8 cellular contexts compared by ENCODE assay signal in genomic region chr13:43880451-43880850, GRCh38. TPM values are rescaled to one million over a fixed set of nuclear protein-coding genes. Genes with fewer than 3 reads are reported as not detected.
A peak's percentile ranks its signal among the peaks of the same experiment; 100 is the strongest.
DNase-seq lines count a peak whose midpoint lies in the region; ATAC-seq and TF ChIP-seq lines count a peak whose summit lies in the region.

No MANE protein-coding gene starts in this region.

- intact Hi-C loops in adrenal gland (cut with DNase I) (no loop called here), testis (cut with DNase I; ENCODE audit: low total_unique reads) (no loop called here)

- H3K27me3 ChIP-seq in adrenal gland (no peaks in the 10 kb centered on the region), testis (no peaks in the 10 kb centered on the region), MM.1S (replicated peaks; ENCODE audit: insufficient read depth, low read length) (no peaks in the 10 kb centered on the region)

- H3K79me2 ChIP-seq in MM.1S (ENCODE audit: low read length): no peaks in the 10 kb centered on the region

- H3K9me3 ChIP-seq in adrenal gland (replicated peaks in 1 of 3) (no peaks in the 10 kb centered on the region), testis (no peaks in the 10 kb centered on the region), MM.1S (replicated peaks; ENCODE audit: insufficient read depth, low read length) (no peaks in the 10 kb centered on the region)

- no peaks in the 10 kb centered on the region for H3K9me2 ChIP-seq in MM.1S (replicated peaks; ENCODE audit: insufficient read depth, low read length)

- peaks cover 5% of the 10 kb centered on the region for H3K27me3 Mint-ChIP-seq in activated T-cell treated with anti-CD3 and anti-CD28 coated beads, Interleukin-2, amount 50 U/mL, for 4 hours (ENCODE audit: low read depth)

- H3K4me2 ChIP-seq in MM.1S (ENCODE audit: low read depth, low read length): no peak overlapping the region

- no peaks in the 10 kb centered on the region for H4K20me1 ChIP-seq in MM.1S (ENCODE audit: insufficient read depth, low read length)

- ATAC-seq in activated T-cell treated with anti-CD3 and anti-CD28 coated beads, Interleukin-2, amount 50 U/mL, for 4 hours: no peak
- ATAC-seq in GM18867 (IDR thresholded peaks at IDR 0.05; ENCODE audit: unreplicated experiment): no peak

- peak overlapping the region in 3 of 5 donors; percentile 96 to 99 (median 98) for H3K27ac ChIP-seq in adrenal gland
- H3K27ac ChIP-seq in testis: peak overlapping the region in 1 of 2 donors; percentile 97
- H3K27ac ChIP-seq in MM.1S (ENCODE audit: low read length): no peak overlapping the region

- H3K36me3 Mint-ChIP-seq in activated T-cell treated with anti-CD3 and anti-CD28 coated beads, Interleukin-2, amount 50 U/mL, for 4 hours (ENCODE audit: insufficient read depth): peaks cover 2% of the 10 kb centered on the region

- H3K9me3 Mint-ChIP-seq in activated T-cell treated with anti-CD3 and anti-CD28 coated beads, Interleukin-2, amount 50 U/mL, for 4 hours: no peaks in the 10 kb centered on the region

- peaks cover 27% of the 10 kb centered on the region for H3K4me1 Mint-ChIP-seq in activated T-cell treated with anti-CD3 and anti-CD28 coated beads, Interleukin-2, amount 50 U/mL, for 4 hours (ENCODE audit: low read depth)

- H2AFZ ChIP-seq in MM.1S (ENCODE audit: low read length): no peak overlapping the region

- no peaks in the 10 kb centered on the region for H3K36me3 ChIP-seq in adrenal gland (replicated peaks in 1 of 2)
- H3K36me3 ChIP-seq in testis (ENCODE audit: low read depth, missing control alignments): no peaks in the 10 kb centered on the region
- no peaks in the 10 kb centered on the region for H3K36me3 ChIP-seq in MM.1S (replicated peaks; ENCODE audit: insufficient read depth, low read length)

- 38 to 56% (median 52%) methylated on average over 9 of the region's 9 CpGs for whole genome bisulfite sequencing in adrenal gland, 4 donors
- 37 to 52% methylated on average over 9 of the region's 9 CpGs for WGBS in testis, 2 donors

- no peak for DNase-seq in activated T-cell treated with anti-CD3 and anti-CD28 coated beads, Interleukin-2, amount 50 U/mL, for 4 hours
- DNase-seq in activated T-cell treated with anti-CD3 and anti-CD28 coated beads for 4 hours (no peak), adrenal gland (no peak), left kidney (ENCODE audit: low read depth, low spot score) (peak; percentile 20), testis (no peak), HuH-7.5 (ENCODE audit: low spot score) (no peak), MM.1S (no peak)

- H3K4me1 ChIP-seq in adrenal gland (replicated peaks in 1 of 2): peaks cover 11 to 23% of the 10 kb centered on the region in 2 donors
- H3K4me1 ChIP-seq in testis: peaks cover 5% of the 10 kb centered on the region
- peaks cover 9% of the 10 kb centered on the region for H3K4me1 ChIP-seq in MM.1S (ENCODE audit: low read length)

- TF ChIP-seq POLR2A in adrenal gland (IDR thresholded peaks at IDR 0.05) (no peak), testis (IDR thresholded peaks at IDR 0.05) (no peak)

- peak in 3 of 6 experiments; percentile 8 to 21 (median 17) for TF ChIP-seq CTCF in adrenal gland (IDR thresholded peaks at IDR 0.05)
- no peak for TF ChIP-seq CTCF in testis (IDR thresholded peaks at IDR 0.05)
- no peak for TF ChIP-seq CTCF in MM.1S (IDR thresholded peaks at IDR 0.05; ENCODE audit: low read length)

- H3K9ac ChIP-seq in MM.1S (ENCODE audit: low read length): no peak overlapping the region

- H3K4me3 Mint-ChIP-seq in activated T-cell treated with anti-CD3 and anti-CD28 coated beads, Interleukin-2, amount 50 U/mL, for 4 hours: peak overlapping the region; percentile 88

- no peaks in the 10 kb centered on the region for H3F3A ChIP-seq in MM.1S (ENCODE audit: insufficient read depth, low read length)

- H3K4me3 ChIP-seq in adrenal gland (peak overlapping the region in 1 of 4 donors; percentile 57), testis (peak overlapping the region; percentile 84 to 96), MM.1S (ENCODE audit: low read length) (no peak overlapping the region)

RNA-seq across cellular contexts. Expression of gene LACC1, which starts 0.7 kb away (rescaled TPM):
- 1 to 10 TPM; 2.1 to 4.2 (median 4.1) TPM for total RNA-seq in activated T-cell treated with anti-CD3 and anti-CD28 coated beads, Interleukin-2, amount 50 U/mL, for 4 hours
- total RNA-seq in adrenal gland (10 to 100 TPM in 6 of 8 donors, 1 to 10 TPM in 2; 3.1 to 21.6 (median 12.8) TPM), testis (10 to 100 TPM; 29.1 to 34.4 TPM)
- polyA plus RNA-seq in adrenal gland (1 to 10 TPM; 4.2 to 9.9 (median 7.6) TPM), testis (ENCODE audit: insufficient read depth, low read depth, low replicate concordance) (6.1 TPM)

RNA-seq across cellular contexts. Expression of gene CCDC122, which starts 0.9 kb away (rescaled TPM):
- 1 to 10 TPM in 1 of 3 donors, under 1 TPM in 2; 0.65 to 1.5 (median 0.95) TPM for total RNA-seq in activated T-cell treated with anti-CD3 and anti-CD28 coated beads, Interleukin-2, amount 50 U/mL, for 4 hours
- 10 to 100 TPM in 1 of 8 donors, 1 to 10 TPM in 6, under 1 TPM in 1; 0.79 to 10.4 (median 5.9) TPM for total RNA-seq in adrenal gland
- polyA plus RNA-seq in adrenal gland: 10 to 100 TPM in 1 of 3 donors, 1 to 10 TPM in 2; 5.5 to 16.8 (median 6.5) TPM
- total RNA-seq in testis: 10 to 100 TPM; 20.6 to 31.6 TPM
- 1.3 TPM for polyA plus RNA-seq in testis (ENCODE audit: insufficient read depth, low read depth, low replicate concordance)
